Comparison of ENCODE assay signal across 13 cellular contexts in genomic region chr1:203667616-203668015, GRCh38. TPM values are rescaled to one million over a fixed set of nuclear protein-coding genes. Genes with fewer than 3 reads are reported as not detected.
DNase-seq lines count a peak whose midpoint lies in the region; TF ChIP-seq lines count a peak whose summit lies in the region.
"Had no signal": no experiment of that assay in that cellular context is flagged by ENCODE, and none has a peak within 500 bp of the region (broad histone marks: within the 10 kb centered on the region; RNA-seq: fewer than 3 reads in every experiment).

No MANE protein-coding gene starts in this region.

- H3K27me3 Mint-ChIP-seq in activated CD4-positive, alpha-beta T cell treated with anti-CD3 and anti-CD28 coated beads, Interleukin-2, amount 10 ng/mL, durations not matched to agents 7 days and 5 days: no peaks in the 10 kb centered on the region
- peaks cover 6% of the 10 kb centered on the region for H3K27me3 Mint-ChIP-seq in nephron progenitor cell (ENCODE audit: low read depth, poor library complexity)

- H3K36me3 Mint-ChIP-seq in activated CD4-positive, alpha-beta T cell treated with anti-CD3 and anti-CD28 coated beads, Interleukin-2, amount 10 ng/mL, durations not matched to agents 7 days and 5 days (ENCODE audit: low read depth): peaks cover 35% of the 10 kb centered on the region
- peaks cover 7% of the 10 kb centered on the region for H3K36me3 Mint-ChIP-seq in nephron progenitor cell (ENCODE audit: low read depth)
- H3K36me3 Mint-ChIP-seq: WTC11 had no signal

- no peak for DNase-seq in activated CD4-positive, alpha-beta T cell treated with anti-CD3 and anti-CD28 coated beads, Interleukin-2, amount 10 ng/mL, durations not matched to agents 7 days and 5 days
- no peak for DNase-seq in activated CD4-positive, alpha-beta T cell treated with anti-CD3 and anti-CD28 coated beads for 48 hours
- DNase-seq in fibroblast of peridontal ligament (ENCODE audit: extremely low read depth): peak; percentile 61
- no peak for DNase-seq in nephron progenitor cell
- DNase-seq in ureter (ENCODE audit: low spot score): peak; percentile 56
- DNase-seq in GM19238 (ENCODE audit: insufficient read length, low spot score): no peak
- DNase-seq in RWPE1 (ENCODE audit: low spot score): no peak
- DNase-seq in COR-L47 (lab: John Stamatoyannopoulos, UW): no peak
- DNase-seq: Kasumi-1; NCI-H2171 treated with DMSO at 0.1 percent for 48 hours; stimulated activated CD4-positive, alpha-beta T cell treated with anti-CD3 and anti-CD28 coated beads, Interleukin-1b, Interleukin-23, amount 100 ng/mL, for 48 hours had no signal

- POLR2A ChIA-PET in activated CD4-positive, alpha-beta T cell treated with anti-CD3 and anti-CD28 coated beads, Interleukin-2, amount 10 ng/mL, durations not matched to agents 7 days and 5 days (lab: Charles Lee): no interaction called here
- POLR2A ChIA-PET in RWPE1 (lab: Yijun Ruan, JAX; ENCODE audit: low non-redundant PET): interaction anchor here (0.6 to 0.8 kb wide), 2 partner anchors 25 to 30 kb away, joined by 3 to 4 read pairs; no protein-coding TSS in a partner anchor

- H3K4me1 Mint-ChIP-seq in activated CD4-positive, alpha-beta T cell treated with anti-CD3 and anti-CD28 coated beads, Interleukin-2, amount 10 ng/mL, durations not matched to agents 7 days and 5 days: peaks cover 65% of the 10 kb centered on the region
- H3K4me1 Mint-ChIP-seq in nephron progenitor cell: peaks cover 62% of the 10 kb centered on the region

- TF ChIP-seq CTCF in nephron progenitor cell (IDR thresholded peaks at IDR 0.05): no peak
- no peak for TF ChIP-seq CTCF in RWPE1 (conservative IDR thresholded peaks at IDR 0.05; ENCODE audit: low read depth)

- CTCF ChIA-PET in activated CD4-positive, alpha-beta T cell treated with anti-CD3 and anti-CD28 coated beads, Interleukin-2, amount 10 ng/mL, durations not matched to agents 7 days and 5 days (lab: Charles Lee): interaction anchor here (0.9 kb wide), 1 partner anchor 28 kb away, joined by 3 read pairs; no protein-coding TSS in a partner anchor
- CTCF ChIA-PET in RWPE1 (lab: Yijun Ruan, JAX): interaction anchor here (0.5 to 0.8 kb wide), 5 partner anchors 35 to 515 kb away, joined by 3 to 5 read pairs (median 3); no protein-coding TSS in a partner anchor

- no peak overlapping the region for H3K4me3 Mint-ChIP-seq in activated CD4-positive, alpha-beta T cell treated with anti-CD3 and anti-CD28 coated beads, Interleukin-2, amount 10 ng/mL, durations not matched to agents 7 days and 5 days
- no peak overlapping the region for H3K4me3 Mint-ChIP-seq in nephron progenitor cell
- H3K4me3 Mint-ChIP-seq: WTC11 had no signal

- H3K9me3 Mint-ChIP-seq in activated CD4-positive, alpha-beta T cell treated with anti-CD3 and anti-CD28 coated beads, Interleukin-2, amount 10 ng/mL, durations not matched to agents 7 days and 5 days: no peaks in the 10 kb centered on the region
- H3K9me3 Mint-ChIP-seq in nephron progenitor cell: no peaks in the 10 kb centered on the region
- H3K9me3 Mint-ChIP-seq: WTC11 had no signal

- H3K27ac ChIP-seq in RWPE1: no peak overlapping the region
- H3K27ac ChIP-seq: A549 had no signal

- peak overlapping the region; percentile 20 for H3K27ac Mint-ChIP-seq in activated CD4-positive, alpha-beta T cell treated with anti-CD3 and anti-CD28 coated beads, Interleukin-2, amount 10 ng/mL, durations not matched to agents 7 days and 5 days
- peak overlapping the region; percentile 48 for H3K27ac Mint-ChIP-seq in nephron progenitor cell
- H3K27ac Mint-ChIP-seq: WTC11 had no signal

RNA-seq across cellular contexts. Expression of gene ATP2B4, which starts 41.0 kb away (rescaled TPM):
- total RNA-seq in activated CD4-positive, alpha-beta T cell treated with anti-CD3 and anti-CD28 coated beads, Interleukin-2, amount 10 ng/mL, durations not matched to agents 7 days and 5 days: 10 to 100 TPM; 77.8 to 82.4 TPM
- 141 TPM for total RNA-seq in ureter

Comparison
In these comparisons a context has a peak if more than half of its experiments do, and no peak if none do; other contexts are left out.
1. DNase-seq: peak in fibroblast of peridontal ligament (single experiment) and ureter (single experiment); none in activated CD4-positive, alpha-beta T cell treated with anti-CD3 and anti-CD28 coated beads, Interleukin-2, amount 10 ng/mL, durations not matched to agents 7 days and 5 days (single experiment), activated CD4-positive, alpha-beta T cell treated with anti-CD3 and anti-CD28 coated beads for 48 hours (single experiment), nephron progenitor cell (single experiment), GM19238 (single experiment), RWPE1 (single experiment) and COR-L47 (single experiment).